Comparison of ENCODE assay signal across 1 cellular context in the genomic region with DNA sequence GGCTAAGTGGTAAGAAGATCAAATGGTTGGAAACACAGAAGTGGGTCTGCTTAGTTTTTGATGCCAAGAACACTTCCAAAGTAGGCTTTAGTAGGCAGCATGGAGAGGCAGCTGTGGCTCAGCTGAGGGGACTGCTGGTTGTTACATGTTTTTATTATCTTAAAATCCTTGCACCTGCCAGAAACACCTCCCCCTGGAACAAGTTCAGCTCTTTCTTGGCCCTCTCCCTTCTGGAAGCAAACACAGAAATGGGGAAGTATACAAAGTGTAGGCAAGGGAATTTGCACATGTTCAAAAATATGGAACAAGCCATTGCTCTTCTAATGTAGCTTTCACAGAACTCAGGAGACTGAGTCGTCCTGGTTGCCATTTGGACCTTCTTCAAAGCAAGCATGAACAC.
TF ChIP-seq lines count a peak whose summit lies in the region.

No MANE protein-coding gene starts in this region.

TF ChIP-seq in IMR-90, 13 proteins besides CTCF, POLR2A, EP300 and RAD21 (continued from another document):
- TF ChIP-seq, protein P1, sequence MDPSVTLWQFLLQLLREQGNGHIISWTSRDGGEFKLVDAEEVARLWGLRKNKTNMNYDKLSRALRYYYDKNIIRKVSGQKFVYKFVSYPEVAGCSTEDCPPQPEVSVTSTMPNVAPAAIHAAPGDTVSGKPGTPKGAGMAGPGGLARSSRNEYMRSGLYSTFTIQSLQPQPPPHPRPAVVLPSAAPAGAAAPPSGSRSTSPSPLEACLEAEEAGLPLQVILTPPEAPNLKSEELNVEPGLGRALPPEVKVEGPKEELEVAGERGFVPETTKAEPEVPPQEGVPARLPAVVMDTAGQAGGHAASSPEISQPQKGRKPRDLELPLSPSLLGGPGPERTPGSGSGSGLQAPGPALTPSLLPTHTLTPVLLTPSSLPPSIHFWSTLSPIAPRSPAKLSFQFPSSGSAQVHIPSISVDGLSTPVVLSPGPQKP (IDR thresholded peaks at IDR 0.05; ENCODE audit: borderline replicate concordance, low read depth, low read length): no peak
